In genomic region chr15:62059108-62059817, GRCh38 we compare ENCODE assay signal across 8 cellular contexts. TPM values are rescaled to one million over a fixed set of nuclear protein-coding genes. Genes with fewer than 3 reads are reported as not detected.
DNase-seq lines count a peak whose midpoint lies in the region; ATAC-seq and TF ChIP-seq lines count a peak whose summit lies in the region.

No MANE protein-coding gene starts in this region.

- intact Hi-C loops in left lung (cut with DNase I), result no loop called here
- intact Hi-C loops in transverse colon (cut with DNase I; ENCODE audit: low total_unique reads), result no loop called here

- H3K9me3 ChIP-seq in HUES48 (ENCODE audit: control insufficient read depth, insufficient read depth, low read length) (no peaks in the 10 kb centered on the region), adipocyte (ENCODE audit: control insufficient read depth, low read length) (no peaks in the 10 kb centered on the region), left lung (no peaks in the 10 kb centered on the region), transverse colon (no peaks in the 10 kb centered on the region)

- H3K27me3 ChIP-seq in HUES48 (ENCODE audit: control insufficient read depth, insufficient read depth, low read length), result peaks cover 46% of the 10 kb centered on the region
- H3K27me3 ChIP-seq in adipocyte (replicated peaks; ENCODE audit: control insufficient read depth, insufficient read depth, low read length), result no peaks in the 10 kb centered on the region
- no peaks in the 10 kb centered on the region for H3K27me3 ChIP-seq in left lung
- H3K27me3 ChIP-seq in transverse colon, result no peaks in the 10 kb centered on the region

- H3K27ac ChIP-seq in HUES48 (ENCODE audit: low read depth, low read length) (no peak overlapping the region), left lung (peak overlapping the region; percentile 97 to 99), transverse colon (peak overlapping the region; percentile 97 to 99 (median 98))

- H3K4me3 ChIP-seq in HUES48 (ENCODE audit: low read depth, low read length), result peak overlapping the region; percentile 85
- peak overlapping the region; percentile 96 for H3K4me3 ChIP-seq in adipocyte (ENCODE audit: low read length)
- peak overlapping the region; percentile 97 to 98 for H3K4me3 ChIP-seq in left lung
- H3K4me3 ChIP-seq in transverse colon, result peak overlapping the region; percentile 79 to 100 (median 92)

- no peaks in the 10 kb centered on the region for H3K36me3 ChIP-seq in HUES48 (ENCODE audit: control insufficient read depth, insufficient read depth, low read length)
- no peaks in the 10 kb centered on the region for H3K36me3 ChIP-seq in adipocyte (ENCODE audit: control insufficient read depth, insufficient read depth, low read length, severe bottlenecking)
- H3K36me3 ChIP-seq in left lung, result peaks cover 0 to 4% of the 10 kb centered on the region in 2 donors
- no peaks in the 10 kb centered on the region for H3K36me3 ChIP-seq in transverse colon

- TF ChIP-seq EP300 in transverse colon (IDR thresholded peaks at IDR 0.05; ENCODE audit: low read depth), result no peak

- DNase-seq in AML-193 (lab: John Stamatoyannopoulos, UW) (peak; percentile 44 to 56), adipocyte (ENCODE audit: low read depth) (peak; percentile 36), left lung (no peak), transverse colon (no peak), amygdala (lab: John Stamatoyannopoulos, UW) (no peak)
- no peak for DNase-seq in stimulated activated naive CD4-positive, alpha-beta T cell (lab: John Stamatoyannopoulos, UW)

- ATAC-seq in left lung (peak; percentile 2), HG03571 (IDR thresholded peaks at IDR 0.05; ENCODE audit: unreplicated experiment) (no peak)

- in situ Hi-C loops in transverse colon (cut with MboI; ENCODE audit: low pct_ligation_motif_present in 1 of 4, low pct_unique_long_range_greater_than_20kb in 1 of 4, low sequenced_read_pairs in 3 of 4), result no loop called here

- H3K9ac ChIP-seq in HUES48 (ENCODE audit: low read depth, low read length), result no peak overlapping the region
- peak overlapping the region; percentile 86 for H3K9ac ChIP-seq in adipocyte (ENCODE audit: low read length)

- H3K4me1 ChIP-seq in HUES48 (ENCODE audit: control insufficient read depth, insufficient read depth, low read length) (peaks cover 8% of the 10 kb centered on the region; the same call in 1 of the 2 replicates), adipocyte (ENCODE audit: control insufficient read depth, insufficient read depth, low read length) (peaks cover 9% of the 10 kb centered on the region), left lung (peaks cover 14 to 52% of the 10 kb centered on the region in 2 donors), transverse colon (peaks cover 0 to 28% (median 13%) of the 10 kb centered on the region in 4 donors)

- 3 to 4% methylated on average over 12 to 13 of the region's 13 CpGs for WGBS in transverse colon (ENCODE audit: low coverage in 1 of 2), 2 donors

- no peak for TF ChIP-seq CTCF in left lung (IDR thresholded peaks at IDR 0.05)
- peak in 2 of 5 experiments; percentile 8 to 25 for TF ChIP-seq CTCF in transverse colon (IDR thresholded peaks at IDR 0.05)

- no peak for TF ChIP-seq POLR2A in transverse colon (IDR thresholded peaks at IDR 0.05)

RNA-seq across cellular contexts. Expression of gene VPS13C, which starts 1.0 kb away (rescaled TPM):
- total RNA-seq in left lung (10 to 100 TPM; 83.7 to 96.7 TPM), transverse colon (100 to 1,000 TPM in 1 of 4 donors, 10 to 100 TPM in 3; 48.3 to 105 (median 73.2) TPM)

RNA-seq across cellular contexts. Expression of gene C2CD4A, which starts 7.5 kb away (rescaled TPM):
- total RNA-seq in left lung (under 1 TPM; 0.44 to 0.79 TPM), transverse colon (1 to 10 TPM in 1 of 4 donors, under 1 TPM in 3; 0.14 to 2.8 (median 0.77) TPM)

Comparison
In these comparisons a context has a peak if more than half of its experiments do, and no peak if none do; other contexts are left out.
1. DNase-seq: peak in AML-193 (2 of 2) and adipocyte (single experiment); none in left lung (0 of 2), transverse colon (single experiment), amygdala (0 of 56) and stimulated activated naive CD4-positive, alpha-beta T cell (0 of 6).
2. Peak in every context shown above with its lines, with median percentiles within 50 percentile points of each other: H3K4me3 ChIP-seq.